ENCODE assay signal across 8 cellular contexts in the genomic region with DNA sequence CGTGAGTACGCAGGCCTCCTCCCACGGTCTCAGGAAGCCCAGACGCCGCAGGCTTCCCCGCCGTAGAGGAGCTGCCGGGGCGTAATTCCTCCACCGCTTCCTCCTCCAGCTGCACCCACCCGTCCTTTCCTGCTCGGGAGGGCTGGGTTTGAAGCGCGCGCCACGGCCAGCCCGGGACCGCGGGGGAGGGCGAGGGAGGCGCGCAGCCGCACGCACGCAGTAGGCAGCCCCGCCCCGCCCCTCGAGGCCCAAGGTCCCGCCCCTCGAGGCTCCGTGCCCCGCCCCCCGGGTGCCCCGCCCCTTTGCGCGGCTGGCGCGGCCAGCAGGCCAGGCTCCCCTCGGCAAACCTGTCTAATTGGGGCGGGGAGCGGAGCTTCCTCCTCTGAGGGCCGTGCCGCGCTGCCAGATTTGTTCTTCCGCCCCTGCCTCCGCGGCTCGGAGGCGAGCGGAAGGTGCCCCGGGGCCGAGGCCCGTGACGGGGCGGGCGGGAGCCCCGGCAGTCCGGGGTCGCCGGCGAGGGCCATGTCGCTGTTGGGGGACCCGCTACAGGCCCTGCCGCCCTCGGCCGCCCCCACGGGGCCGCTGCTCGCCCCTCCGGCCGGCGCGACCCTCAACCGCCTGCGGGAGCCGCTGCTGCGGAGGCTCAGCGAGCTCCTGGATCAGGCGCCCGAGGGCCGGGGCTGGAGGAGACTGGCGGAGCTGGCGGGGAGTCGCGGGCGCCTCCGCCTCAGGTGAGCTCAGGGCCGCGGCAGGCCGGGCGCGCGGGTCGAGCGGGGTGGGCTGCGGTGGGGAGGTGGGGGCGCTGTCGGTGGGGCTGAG. TPM values are rescaled to one million over a fixed set of nuclear protein-coding genes. Genes with fewer than 3 reads are reported as not detected.
DNase-seq lines count a peak whose midpoint lies in the region; ATAC-seq, FAIRE-seq and TF ChIP-seq lines count a peak whose summit lies in the region.

A gene with protein sequence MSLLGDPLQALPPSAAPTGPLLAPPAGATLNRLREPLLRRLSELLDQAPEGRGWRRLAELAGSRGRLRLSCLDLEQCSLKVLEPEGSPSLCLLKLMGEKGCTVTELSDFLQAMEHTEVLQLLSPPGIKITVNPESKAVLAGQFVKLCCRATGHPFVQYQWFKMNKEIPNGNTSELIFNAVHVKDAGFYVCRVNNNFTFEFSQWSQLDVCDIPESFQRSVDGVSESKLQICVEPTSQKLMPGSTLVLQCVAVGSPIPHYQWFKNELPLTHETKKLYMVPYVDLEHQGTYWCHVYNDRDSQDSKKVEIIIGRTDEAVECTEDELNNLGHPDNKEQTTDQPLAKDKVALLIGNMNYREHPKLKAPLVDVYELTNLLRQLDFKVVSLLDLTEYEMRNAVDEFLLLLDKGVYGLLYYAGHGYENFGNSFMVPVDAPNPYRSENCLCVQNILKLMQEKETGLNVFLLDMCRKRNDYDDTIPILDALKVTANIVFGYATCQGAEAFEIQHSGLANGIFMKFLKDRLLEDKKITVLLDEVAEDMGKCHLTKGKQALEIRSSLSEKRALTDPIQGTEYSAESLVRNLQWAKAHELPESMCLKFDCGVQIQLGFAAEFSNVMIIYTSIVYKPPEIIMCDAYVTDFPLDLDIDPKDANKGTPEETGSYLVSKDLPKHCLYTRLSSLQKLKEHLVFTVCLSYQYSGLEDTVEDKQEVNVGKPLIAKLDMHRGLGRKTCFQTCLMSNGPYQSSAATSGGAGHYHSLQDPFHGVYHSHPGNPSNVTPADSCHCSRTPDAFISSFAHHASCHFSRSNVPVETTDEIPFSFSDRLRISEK (plus strand): TSS at position 344 of the 819 bp plus-strand sequence. CDS start 179 bp downstream, at position 523.

- H3K4me3 Mint-ChIP-seq in nephron progenitor cell, result peak within 1 kb of the TSS; percentile 97
- H3K4me3 Mint-ChIP-seq in stimulated activated naive CD8-positive, alpha-beta T cell treated with anti-CD3 and anti-CD28 coated beads, Interleukin-15, amount 100 ng/mL, for 72 hours, result peak within 1 kb of the TSS; percentile 99

- H3K27me3 Mint-ChIP-seq in nephron progenitor cell (ENCODE audit: low read depth, poor library complexity), result peaks cover 12% of the 10 kb centered on the region
- no peaks in the 10 kb centered on the region for H3K27me3 Mint-ChIP-seq in stimulated activated naive CD8-positive, alpha-beta T cell treated with anti-CD3 and anti-CD28 coated beads, Interleukin-15, amount 100 ng/mL, for 72 hours

- H3K4me3 ChIP-seq in fibroblast of pulmonary artery (replicated peaks; ENCODE audit: low read depth, low read length), result peak within 1 kb of the TSS; percentile 79

- FAIRE-seq in H54 (lab: Jason Lieb, UNC), result no peak

- peak; percentile 90 for ATAC-seq in stimulated activated naive CD8-positive, alpha-beta T cell treated with anti-CD3 and anti-CD28 coated beads, Interleukin-15, amount 100 ng/mL, for 72 hours

- TF ChIP-seq POLR2A in H54 (IDR thresholded peaks at IDR 0.05; ENCODE audit: low read depth, low read length) (peak; percentile 78), Raji (IDR thresholded peaks at IDR 0.05; ENCODE audit: insufficient read depth, low read depth, low read length) (peak; percentile 84)

- no peak for TF ChIP-seq CTCF in fibroblast of pulmonary artery (IDR thresholded peaks at IDR 0.05; ENCODE audit: low read length, missing control alignments)
- no peak for TF ChIP-seq CTCF in nephron progenitor cell (IDR thresholded peaks at IDR 0.05)

- H3K4me1 Mint-ChIP-seq in nephron progenitor cell, result peaks cover 42% of the 10 kb centered on the region
- peaks cover 66% of the 10 kb centered on the region for H3K4me1 Mint-ChIP-seq in stimulated activated naive CD8-positive, alpha-beta T cell treated with anti-CD3 and anti-CD28 coated beads, Interleukin-15, amount 100 ng/mL, for 72 hours

- H3K9me3 Mint-ChIP-seq in nephron progenitor cell, result no peaks in the 10 kb centered on the region
- H3K9me3 Mint-ChIP-seq in stimulated activated naive CD8-positive, alpha-beta T cell treated with anti-CD3 and anti-CD28 coated beads, Interleukin-15, amount 100 ng/mL, for 72 hours, result no peaks in the 10 kb centered on the region

- peak within 1 kb of the TSS; percentile 97 for H3K27ac Mint-ChIP-seq in nephron progenitor cell
- H3K27ac Mint-ChIP-seq in stimulated activated naive CD8-positive, alpha-beta T cell treated with anti-CD3 and anti-CD28 coated beads, Interleukin-15, amount 100 ng/mL, for 72 hours, result peak within 1 kb of the TSS; percentile 96 to 97

- peaks cover 10% of the 10 kb centered on the region for H3K36me3 Mint-ChIP-seq in nephron progenitor cell (ENCODE audit: low read depth)

- peak; percentile 96 for DNase-seq in EL
- DNase-seq in H54 (ENCODE audit: insufficient read length, low spot score), result peak; percentile 48
- peak; percentile 91 for DNase-seq in M059J (ENCODE audit: low read depth)
- DNase-seq in activated T-helper 9 cell treated with anti-CD3 and anti-CD28 coated beads, Interleukin-2, amount 50 U/mL, for 16 hours (ENCODE audit: low read depth), result peak; percentile 94
- DNase-seq in fibroblast of pulmonary artery (ENCODE audit: low read depth), result peak; percentile 91
- peak; percentile 99 for DNase-seq in nephron progenitor cell
- peak; percentile 93 to 96 for DNase-seq in stimulated activated naive CD8-positive, alpha-beta T cell treated with anti-CD3 and anti-CD28 coated beads, Interleukin-15, amount 100 ng/mL, for 72 hours

RNA-seq across cellular contexts. Expression of the gene that starts here (rescaled TPM):
- 92.5 and 116 TPM in 2 replicates for total RNA-seq in M059J (2014; rRNA removed; shearing (Covaris generic))

Comparison
In these comparisons a context has a peak if more than half of its experiments do, and no peak if none do; other contexts are left out.
1. Peak in every context shown above with its lines: DNase-seq, ATAC-seq and H3K4me3 ChIP-seq.
2. DNase-seq: peak in every context shown above with its lines; median percentile 99 in nephron progenitor cell; 96 in EL; 94 in stimulated activated naive CD8-positive, alpha-beta T cell treated with anti-CD3 and anti-CD28 coated beads, Interleukin-15, amount 100 ng/mL, for 72 hours; 94 in activated T-helper 9 cell treated with anti-CD3 and anti-CD28 coated beads, Interleukin-2, amount 50 U/mL, for 16 hours; 91 in M059J; 91 in fibroblast of pulmonary artery; 48 in H54.